ENCODE assay signal across 1 cellular context in the genomic region with DNA sequence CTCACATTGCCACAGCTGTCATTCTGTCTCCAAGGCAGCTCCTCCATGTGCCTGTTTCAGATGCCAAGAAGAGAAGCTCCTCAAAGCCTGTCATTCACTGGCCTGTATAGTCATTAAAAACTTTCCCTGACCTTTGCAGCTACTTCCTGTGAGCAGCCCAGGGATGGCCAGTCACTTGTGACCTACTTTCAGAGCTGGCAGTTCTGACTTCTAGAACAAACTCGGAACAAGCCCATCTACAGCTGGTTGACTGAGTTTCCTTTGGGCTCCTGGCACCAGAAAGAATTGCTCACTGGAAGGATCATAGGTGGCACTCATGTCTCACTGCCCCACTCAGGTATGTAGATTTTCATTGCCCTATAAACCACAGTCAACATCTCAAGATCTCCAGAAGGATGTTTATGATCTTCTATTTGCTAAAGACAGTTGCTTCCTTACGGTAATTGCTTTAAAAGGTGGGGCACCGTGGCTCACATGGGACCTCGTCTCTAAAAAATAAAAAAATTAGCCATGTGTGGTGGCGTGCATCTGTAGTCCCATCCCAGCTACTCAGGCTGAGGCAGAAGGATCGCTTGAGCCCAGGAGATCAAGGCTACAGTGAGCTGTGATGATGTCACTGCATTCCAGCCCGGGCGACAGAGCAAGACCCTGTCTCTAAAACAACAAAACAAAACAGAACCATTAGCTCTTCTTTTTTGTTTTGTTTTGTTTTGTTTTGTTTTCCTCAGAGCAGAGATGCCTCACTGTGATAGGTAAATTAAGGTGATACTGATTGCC.
TF ChIP-seq lines count a peak whose summit lies in the region.

No MANE protein-coding gene starts in this region.

TF ChIP-seq in A549, 52 proteins besides CTCF, POLR2A, EP300 and RAD21:
- no peak for TF ChIP-seq ZC3H11A (IDR thresholded peaks at IDR 0.05)
- no peak for TF ChIP-seq MYC (IDR thresholded peaks at IDR 0.05; ENCODE audit: borderline replicate concordance, low read length)
- TF ChIP-seq, protein P1, sequence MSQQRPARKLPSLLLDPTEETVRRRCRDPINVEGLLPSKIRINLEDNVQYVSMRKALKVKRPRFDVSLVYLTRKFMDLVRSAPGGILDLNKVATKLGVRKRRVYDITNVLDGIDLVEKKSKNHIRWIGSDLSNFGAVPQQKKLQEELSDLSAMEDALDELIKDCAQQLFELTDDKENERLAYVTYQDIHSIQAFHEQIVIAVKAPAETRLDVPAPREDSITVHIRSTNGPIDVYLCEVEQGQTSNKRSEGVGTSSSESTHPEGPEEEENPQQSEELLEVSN (IDR thresholded peaks at IDR 0.05; ENCODE audit: borderline replicate concordance, low read depth), result no peak
- TF ChIP-seq ZSCAN20 (CRISPR knock-in tag; IDR thresholded peaks at IDR 0.05), result no peak
- TF ChIP-seq PHF8 (IDR thresholded peaks at IDR 0.05; ENCODE audit: borderline replicate concordance, low read depth), result no peak
- TF ChIP-seq JUNB (IDR thresholded peaks at IDR 0.05), result no peak
- TF ChIP-seq NPAS2 (CRISPR knock-in tag; IDR thresholded peaks at IDR 0.05; ENCODE audit: borderline replicate concordance), result no peak
- no peak for TF ChIP-seq GATA3 (IDR thresholded peaks at IDR 0.05; ENCODE audit: borderline replicate concordance)
- TF ChIP-seq ZNF302 (CRISPR knock-in tag; IDR thresholded peaks at IDR 0.05), result no peak
